Comparison of ENCODE assay signal across 24 cellular contexts in genomic region chr15:33660151-33660550, GRCh38.
"Had no signal": no experiment of that assay in that cellular context is flagged by ENCODE, and none has a peak within 500 bp of the region (broad histone marks: within the 10 kb centered on the region; RNA-seq: fewer than 3 reads in every experiment).

No MANE protein-coding gene starts in this region.

- H3K27me3 ChIP-seq: colonic mucosa, esophagus muscularis mucosa, esophagus squamous epithelium, foreskin keratinocyte, gastrocnemius medialis, gastroesophageal sphincter, heart left ventricle had no signal

- H3K36me3 ChIP-seq: colonic mucosa, gastrocnemius medialis, heart left ventricle, heart right ventricle had no signal

- DNase-seq: colonic mucosa; cortex of kidney; dermis blood vessel endothelial cell; dorsolateral prefrontal cortex; effector CD4-positive, alpha-beta T cell; effector CD8-positive, alpha-beta T cell; effector memory CD4-positive, alpha-beta T cell; effector memory CD8-positive, alpha-beta T cell; erythroblast; esophagus squamous epithelium; foreskin fibroblast; foreskin keratinocyte; foreskin melanocyte; gastrocnemius medialis; glutamatergic neuron; head of caudate nucleus; heart left ventricle; heart right ventricle had no signal

- H3K9me3 ChIP-seq: colonic mucosa, esophagus muscularis mucosa, esophagus squamous epithelium, gastrocnemius medialis, gastroesophageal sphincter, heart left ventricle, heart right ventricle had no signal

- H3K4me1 ChIP-seq: colonic mucosa, esophagus muscularis mucosa, esophagus squamous epithelium, foreskin keratinocyte, gastrocnemius medialis, gastroesophageal sphincter, heart left ventricle, heart right ventricle had no signal

- H3K27me3 Mint-ChIP-seq: dendritic cell treated with granulocyte-macrophage colony-stimulating factor and Interleukin-4, amounts not matched to agents 40 ng/mL and 50 ng/mL, for 4 days had no signal

- H3K27ac ChIP-seq: colonic mucosa, coronary artery, dorsolateral prefrontal cortex, epithelial cell of prostate, esophagus muscularis mucosa, esophagus squamous epithelium, foreskin keratinocyte, gastrocnemius medialis, gastroesophageal sphincter, heart left ventricle, heart right ventricle had no signal

- H3K27ac Mint-ChIP-seq: dendritic cell treated with granulocyte-macrophage colony-stimulating factor and Interleukin-4, amounts not matched to agents 40 ng/mL and 50 ng/mL, for 4 days; effector memory CD8-positive, alpha-beta T cell had no signal

- H3K9me3 Mint-ChIP-seq: dendritic cell treated with granulocyte-macrophage colony-stimulating factor and Interleukin-4, amounts not matched to agents 40 ng/mL and 50 ng/mL, for 4 days; effector memory CD8-positive, alpha-beta T cell had no signal

- ATAC-seq: effector memory CD8-positive, alpha-beta T cell; esophagus mucosa; foreskin keratinocyte; gastrocnemius medialis; gastroesophageal sphincter; heart left ventricle; heart right ventricle had no signal

- H3K4me3 ChIP-seq: colonic mucosa, coronary artery, dorsolateral prefrontal cortex, esophagus muscularis mucosa, esophagus squamous epithelium, gastrocnemius medialis, gastroesophageal sphincter, heart left ventricle, heart right ventricle had no signal

- H3K4me3 Mint-ChIP-seq: dendritic cell treated with granulocyte-macrophage colony-stimulating factor and Interleukin-4, amounts not matched to agents 40 ng/mL and 50 ng/mL, for 4 days; effector memory CD8-positive, alpha-beta T cell had no signal
